ENCODE assay signal across 8 cellular contexts in genomic region chr5:106875591-106876297, GRCh38.
DNase-seq lines count a peak whose midpoint lies in the region; ATAC-seq, FAIRE-seq and TF ChIP-seq lines count a peak whose summit lies in the region.

No MANE protein-coding gene starts in this region.

- H3K9me3 ChIP-seq in tibial artery, result no peaks in the 10 kb centered on the region

- H3K4me3 ChIP-seq in tibial artery, result no peak overlapping the region

- no peaks in the 10 kb centered on the region for H3K4me1 ChIP-seq in tibial artery

- FAIRE-seq in H54 (lab: Jason Lieb, UNC), result no peak
- FAIRE-seq in D721Med (lab: Jason Lieb, UNC), result no peak

- ATAC-seq in Right ventricle myocardium superior (ENCODE audit: poor library complexity), result peak; percentile 56

- DNase-seq in COLO829 (ENCODE audit: low spot score) (peak; percentile 17), H54 (ENCODE audit: insufficient read length, low spot score) (peak; percentile 4), RPMI7951 (ENCODE audit: low read depth) (peak; percentile 45), Right ventricle myocardium superior (peak; percentile 20), tibial artery (no peak), SKM-1 treated with dmso at 0.1 percent for 144 hours (lab: John Stamatoyannopoulos, UW; ENCODE audit: unreplicated experiment) (no peak), D721Med (ENCODE audit: insufficient read length, low spot score) (no peak), SHP77 treated with DMSO at 0.1 percent for 48 hours (lab: John Stamatoyannopoulos, UW) (no peak)

- TF ChIP-seq CTCF in tibial artery (IDR thresholded peaks at IDR 0.05) (peak; percentile 42 to 53), D721Med (IDR thresholded peaks at IDR 0.05; ENCODE audit: insufficient read depth, missing control alignments) (no peak)

- intact Hi-C loops in Right ventricle myocardium superior (cut with DNase I) (loop anchor here (5.0 kb wide), 1 partner anchor 608 kb away; no protein-coding TSS in a partner anchor), tibial artery (cut with DNase I; ENCODE audit: low total_unique reads) (no loop called here)

- H3K36me3 ChIP-seq in tibial artery, result no peaks in the 10 kb centered on the region

- TF ChIP-seq POLR2A in H54 (IDR thresholded peaks at IDR 0.05; ENCODE audit: low read depth, low read length), result no peak

- H3K27ac ChIP-seq in tibial artery, result no peak overlapping the region

- no peaks in the 10 kb centered on the region for H3K27me3 ChIP-seq in tibial artery

Comparison
In these comparisons a context has a peak if more than half of its experiments do, and no peak if none do; other contexts are left out.
1. DNase-seq: peak in COLO829 (single experiment), H54 (single experiment), RPMI7951 (single experiment) and Right ventricle myocardium superior (single experiment); none in tibial artery (0 of 2), SKM-1 treated with dmso at 0.1 percent for 144 hours (single experiment), D721Med (single experiment) and SHP77 treated with DMSO at 0.1 percent for 48 hours (single experiment).